ENCODE assay signal across 21 cellular contexts in the genomic region with DNA sequence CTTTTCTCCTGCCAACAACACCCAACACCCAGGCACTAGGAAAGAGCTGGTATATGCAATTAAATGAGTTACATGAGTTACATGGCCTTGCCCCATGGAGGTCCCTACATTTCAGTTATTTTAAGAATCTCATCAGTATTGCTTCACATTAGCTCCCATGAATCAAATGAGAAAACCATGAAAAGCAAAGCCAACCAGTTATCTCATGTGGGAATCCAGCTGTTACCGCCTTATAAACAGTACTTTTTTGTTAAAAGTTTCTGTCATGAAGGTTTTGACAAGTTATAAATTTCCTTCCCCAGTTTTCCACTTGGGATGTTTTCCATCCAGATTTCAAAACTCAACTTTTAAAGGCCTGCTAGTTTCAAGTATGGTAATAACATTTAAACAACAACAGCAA.
DNase-seq lines count a peak whose midpoint lies in the region; FAIRE-seq and TF ChIP-seq lines count a peak whose summit lies in the region.
"Had no signal": no experiment of that assay in that cellular context is flagged by ENCODE, and none has a peak within 500 bp of the region (broad histone marks: within the 10 kb centered on the region; RNA-seq: fewer than 3 reads in every experiment).

No MANE protein-coding gene starts in this region.

- TF ChIP-seq CTCF in D721Med (IDR thresholded peaks at IDR 0.05; ENCODE audit: insufficient read depth, missing control alignments) (no peak), fibroblast of villous mesenchyme (IDR thresholded peaks at IDR 0.05; ENCODE audit: insufficient read depth, low read depth, low read length) (no peak), esophagus muscularis mucosa (IDR thresholded peaks at IDR 0.05) (no peak)

- no peak overlapping the region for H3K9ac ChIP-seq in subcutaneous abdominal adipose tissue (ENCODE audit: low read length in 5 of 5)

- no peak overlapping the region for H3K4me3 ChIP-seq in fibroblast of villous mesenchyme (ENCODE audit: low read depth, low read length)
- no peak overlapping the region for H3K4me3 ChIP-seq in subcutaneous abdominal adipose tissue (ENCODE audit: low read depth in 1 of 5, low read length in 5 of 5)
- H3K4me3 ChIP-seq in esophagus muscularis mucosa, result no peak overlapping the region
- H3K4me3 ChIP-seq: HAP-1, PC-9, SJCRH30 had no signal

- 44% methylated on average over 1 of the region's 1 CpG for WGBS in esophagus muscularis mucosa

- TF ChIP-seq POLR2A in esophagus muscularis mucosa (IDR thresholded peaks at IDR 0.05; ENCODE audit: low read depth), result no peak

- intact Hi-C loops in esophagus muscularis mucosa (cut with DNase I), result no loop called here

- peak overlapping the region; percentile 13 for H3K27ac ChIP-seq in subcutaneous abdominal adipose tissue (ENCODE audit: low read depth, low read length)
- peak overlapping the region in 1 of 4 donors; percentile 0 for H3K27ac ChIP-seq in esophagus muscularis mucosa (replicated peaks in 1 of 4)
- H3K27ac ChIP-seq: PC-9, RWPE1, SJCRH30 had no signal

- peaks cover 0 to 4% (median 0%) of the 10 kb centered on the region in 5 donors for H3K9me3 ChIP-seq in subcutaneous abdominal adipose tissue (ENCODE audit: control insufficient read depth in 5 of 5, low read length in 5 of 5)
- peaks cover 0 to 5% (median 2%) of the 10 kb centered on the region in 4 donors for H3K9me3 ChIP-seq in esophagus muscularis mucosa
- H3K9me3 ChIP-seq: HAP-1, SJCRH30 had no signal

- FAIRE-seq in D721Med (lab: Jason Lieb, UNC), result peak; percentile 6
- FAIRE-seq: G401.6, GM19239, HTR-8/SVneo had no signal

- H3K36me3 ChIP-seq in subcutaneous abdominal adipose tissue (ENCODE audit: control insufficient read depth in 5 of 5, insufficient read depth in 5 of 5, low read length in 5 of 5), result no peaks in the 10 kb centered on the region
- no peaks in the 10 kb centered on the region for H3K36me3 ChIP-seq in esophagus muscularis mucosa
- H3K36me3 ChIP-seq: HAP-1, SJCRH30 had no signal

- no peak for DNase-seq in D721Med (ENCODE audit: insufficient read length, low spot score)
- peak; percentile 69 for DNase-seq in fibroblast of villous mesenchyme (ENCODE audit: low read depth)
- DNase-seq in left kidney (ENCODE audit: low read depth, low spot score), result peak; percentile 27
- DNase-seq in activated CD8-positive, alpha-beta memory T cell treated with anti-CD3 and anti-CD28 coated beads, Interleukin-2, amount 50 U/mL, for 48 hours, result no peak
- DNase-seq in H4 (ENCODE audit: low spot score), result no peak
- no peak for DNase-seq in esophagus muscularis mucosa (ENCODE audit: extremely low spot score)
- DNase-seq: AML-193, DND-41, IMR-90, NCI-H1436, NCI-H1930, NCI-H226, NCI-H524 treated with DMSO at 0.1 percent for 48 hours, PC-9, SJCRH30 had no signal

- TF ChIP-seq EP300 in esophagus muscularis mucosa (IDR thresholded peaks at IDR 0.05), result no peak

- H3K4me1 ChIP-seq in subcutaneous abdominal adipose tissue (ENCODE audit: control insufficient read depth in 5 of 5, insufficient read depth in 5 of 5, low read length in 5 of 5), result peaks cover 0 to 12% (median 0%) of the 10 kb centered on the region in 5 donors
- no peaks in the 10 kb centered on the region for H3K4me1 ChIP-seq in esophagus muscularis mucosa
- H3K4me1 ChIP-seq: HAP-1, SJCRH30 had no signal

- H3K27me3 ChIP-seq in subcutaneous abdominal adipose tissue (ENCODE audit: control insufficient read depth in 5 of 5, insufficient read depth in 4 of 5, low read length in 5 of 5) (no peaks in the 10 kb centered on the region), esophagus muscularis mucosa (no peaks in the 10 kb centered on the region)
- H3K27me3 ChIP-seq: SJCRH30 had no signal

Comparison
In these comparisons a context has a peak if more than half of its experiments do, and no peak if none do; other contexts are left out.
1. DNase-seq: peak in fibroblast of villous mesenchyme (single experiment) and left kidney (single experiment); none in D721Med (single experiment), activated CD8-positive, alpha-beta memory T cell treated with anti-CD3 and anti-CD28 coated beads, Interleukin-2, amount 50 U/mL, for 48 hours (single experiment), H4 (single experiment) and esophagus muscularis mucosa (single experiment).